Comparison of ENCODE assay signal across 1 cellular context in the genomic region with DNA sequence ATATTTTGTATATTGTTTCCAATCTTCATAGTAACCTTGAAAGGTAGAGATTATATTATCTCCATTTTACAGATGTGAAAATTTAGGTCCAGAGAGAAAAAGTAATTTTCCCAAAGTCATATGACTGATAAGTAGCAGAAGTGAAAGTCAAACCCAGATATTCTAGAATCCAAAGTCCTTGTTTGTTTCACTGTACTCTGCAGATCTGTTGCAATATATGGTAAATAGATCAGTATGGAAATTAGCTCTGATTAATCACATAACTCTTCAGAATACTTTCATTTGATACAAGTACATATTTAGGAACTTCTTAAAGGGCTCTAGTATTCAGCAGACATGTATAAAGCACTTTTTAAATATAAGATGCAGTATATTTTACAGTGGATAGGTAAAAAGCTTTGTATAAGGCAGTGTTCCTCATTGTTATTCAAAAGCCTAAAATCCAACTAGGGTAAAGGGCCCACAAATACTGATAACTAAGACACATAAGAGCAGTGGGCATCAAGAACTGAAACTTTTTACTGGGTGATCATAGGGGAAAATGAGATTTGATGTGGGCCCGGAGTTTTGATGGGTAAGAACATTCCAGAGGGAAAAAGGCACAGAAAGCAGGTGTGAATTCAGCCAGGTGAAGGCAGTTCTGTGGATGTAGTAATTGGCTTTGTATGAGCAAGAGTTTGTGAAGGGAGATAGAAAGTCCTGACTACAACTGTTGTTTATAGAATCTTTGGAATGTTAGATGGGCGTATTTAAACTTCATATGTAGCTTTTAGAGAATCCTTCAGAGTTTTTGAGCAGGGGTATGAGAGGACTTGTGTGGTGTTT.
TF ChIP-seq lines count a peak whose summit lies in the region.

No MANE protein-coding gene starts in this region.

TF ChIP-seq in HCT116, 20 proteins besides CTCF, POLR2A, EP300 and RAD21 (continued from another document):
- TF ChIP-seq REST (IDR thresholded peaks at IDR 0.05; ENCODE audit: low read depth): no peak
- no peak for TF ChIP-seq CEBPB (IDR thresholded peaks at IDR 0.05; ENCODE audit: low read depth)
